In genomic region chr9:117304613-117305012, GRCh38 we compare ENCODE assay signal across 25 cellular contexts.
"Had no signal": no experiment of that assay in that cellular context is flagged by ENCODE, and none has a peak within 500 bp of the region (broad histone marks: within the 10 kb centered on the region; RNA-seq: fewer than 3 reads in every experiment).

No MANE protein-coding gene starts in this region.

- H3K27ac ChIP-seq: cardiac muscle cell, RWPE1 had no signal

- ATAC-seq: activated CD8-positive, alpha-beta T cell treated with anti-CD3 and anti-CD28 coated beads for 36 hours; activated T-cell treated with anti-CD3 and anti-CD28 coated beads, Interleukin-2, amount 50 U/mL, for 72 hours; activated T-helper 17 cell treated with anti-CD3 and anti-CD28 coated beads, Interleukin-2, amount 50 U/mL, for 72 hours; PC-3; Right ventricle myocardium inferior had no signal

- H3K36me3 ChIP-seq: cardiac muscle cell had no signal

- H3K4me1 Mint-ChIP-seq: activated CD4-positive, alpha-beta T cell treated with anti-CD3 and anti-CD28 coated beads, Interleukin-2, amount 10 ng/mL, durations not matched to agents 24 days and 14 days; activated naive CD8-positive, alpha-beta T cell treated with anti-CD3 and anti-CD28 coated beads for 36 hours; activated T-helper 17 cell treated with anti-CD3 and anti-CD28 coated beads, Interleukin-2, amount 50 U/mL, for 72 hours had no signal

- H3K4me3 ChIP-seq: cardiac muscle cell had no signal

- H3K36me3 Mint-ChIP-seq: activated naive CD8-positive, alpha-beta T cell treated with anti-CD3 and anti-CD28 coated beads for 36 hours had no signal

- H3K9me3 Mint-ChIP-seq: activated CD4-positive, alpha-beta T cell treated with anti-CD3 and anti-CD28 coated beads, Interleukin-2, amount 10 ng/mL, durations not matched to agents 24 days and 14 days; activated CD8-positive, alpha-beta T cell treated with anti-CD3 and anti-CD28 coated beads for 36 hours; activated T-helper 17 cell treated with anti-CD3 and anti-CD28 coated beads, Interleukin-2, amount 50 U/mL, for 72 hours had no signal

- DNase-seq: activated CD4-positive, alpha-beta T cell treated with anti-CD3 and anti-CD28 coated beads, Interleukin-2, amount 10 ng/mL, durations not matched to agents 24 days and 14 days; activated CD4-positive, alpha-beta T cell treated with anti-CD3 and anti-CD28 coated beads, Interleukin-2, amount 50 U/mL, for 4 hours; activated CD8-positive, alpha-beta T cell treated with anti-CD3 and anti-CD28 coated beads for 36 hours; activated effector memory CD4-positive, alpha-beta T cell treated with anti-CD3 and anti-CD28 coated beads, Interleukin-2, amount 50 U/mL, for 16 hours; activated naive CD4-positive, alpha-beta T cell; activated naive CD4-positive, alpha-beta T cell treated with anti-CD3 and anti-CD28 coated beads, Interleukin-2, amount 50 U/mL, for 16 hours; activated naive CD8-positive, alpha-beta T cell treated with anti-CD3 and anti-CD28 coated beads for 36 hours; activated T-cell treated with anti-CD3 and anti-CD28 coated beads, Interleukin-2, amount 50 U/mL, for 1 hour; activated T-cell treated with anti-CD3 and anti-CD28 coated beads, Interleukin-2, amount 50 U/mL, for 72 hours; amniotic stem cell; aorta; NCI-H1092 treated with DMSO at 0.1 percent for 48 hours; NCI-H1436; NCI-H1694; NCI-H2029; NCI-H2171; NCI-H2227 treated with DMSO at 0.1 percent for 48 hours; NCI-H446 treated with DMSO at 0.1 percent for 48 hours; PC-3; SIG-M5; T1000 had no signal

- H3K4me3 Mint-ChIP-seq: activated CD4-positive, alpha-beta T cell treated with anti-CD3 and anti-CD28 coated beads, Interleukin-2, amount 10 ng/mL, durations not matched to agents 24 days and 14 days; activated CD8-positive, alpha-beta T cell treated with anti-CD3 and anti-CD28 coated beads for 36 hours; activated naive CD8-positive, alpha-beta T cell treated with anti-CD3 and anti-CD28 coated beads for 36 hours; activated T-cell treated with anti-CD3 and anti-CD28 coated beads, Interleukin-2, amount 50 U/mL, for 72 hours; activated T-helper 17 cell treated with anti-CD3 and anti-CD28 coated beads, Interleukin-2, amount 50 U/mL, for 72 hours had no signal

- H3K27ac Mint-ChIP-seq: activated CD4-positive, alpha-beta T cell treated with anti-CD3 and anti-CD28 coated beads, Interleukin-2, amount 10 ng/mL, durations not matched to agents 24 days and 14 days; activated CD8-positive, alpha-beta T cell treated with anti-CD3 and anti-CD28 coated beads for 36 hours; activated naive CD8-positive, alpha-beta T cell treated with anti-CD3 and anti-CD28 coated beads for 36 hours; activated T-cell treated with anti-CD3 and anti-CD28 coated beads, Interleukin-2, amount 50 U/mL, for 72 hours; activated T-helper 17 cell treated with anti-CD3 and anti-CD28 coated beads, Interleukin-2, amount 50 U/mL, for 72 hours had no signal

- H3K27me3 ChIP-seq: cardiac muscle cell had no signal

- H3K27me3 Mint-ChIP-seq: activated CD4-positive, alpha-beta T cell treated with anti-CD3 and anti-CD28 coated beads, Interleukin-2, amount 10 ng/mL, durations not matched to agents 24 days and 14 days; activated naive CD8-positive, alpha-beta T cell treated with anti-CD3 and anti-CD28 coated beads for 36 hours; activated T-helper 17 cell treated with anti-CD3 and anti-CD28 coated beads, Interleukin-2, amount 50 U/mL, for 72 hours had no signal
